In genomic region chr3:14133188-14133800, GRCh38 we compare ENCODE assay signal across 1 cellular context.
A peak's percentile ranks its signal among the peaks of the same experiment; 100 is the strongest.
TF ChIP-seq lines count a peak whose summit lies in the region.

No MANE protein-coding gene starts in this region.

TF ChIP-seq in HepG2, 621 proteins besides CTCF, POLR2A, EP300 and RAD21:
- TF ChIP-seq HOXA5 (CRISPR knock-in tag; IDR thresholded peaks at IDR 0.05) = no peak
- no peak for TF ChIP-seq SUZ12 (IDR thresholded peaks at IDR 0.05; ENCODE audit: low read depth, low read length)
- no peak for TF ChIP-seq SRY (CRISPR knock-in tag; IDR thresholded peaks at IDR 0.05)
- peak; percentile 55; the same call in 1 of the 2 replicates for TF ChIP-seq SP5 (CRISPR knock-in tag; IDR thresholded peaks at IDR 0.05; ENCODE audit: borderline replicate concordance, low read depth)
- no peak for TF ChIP-seq REL (CRISPR knock-in tag; conservative IDR thresholded peaks at IDR 0.05)
- TF ChIP-seq ZNF883 (CRISPR knock-in tag; IDR thresholded peaks at IDR 0.05; ENCODE audit: not compliant biosample characterization) = no peak
- TF ChIP-seq HNRNPL (IDR thresholded peaks at IDR 0.05; ENCODE audit: low read depth, low read length) = peak; percentile 89; the same call in 1 of the 2 replicates
- no peak for TF ChIP-seq LBX2 (CRISPR knock-in tag; IDR thresholded peaks at IDR 0.05; ENCODE audit: borderline replicate concordance)
- TF ChIP-seq IKZF4 (CRISPR knock-in tag; IDR thresholded peaks at IDR 0.05; ENCODE audit: borderline replicate concordance, low read depth, not compliant biosample characterization) = no peak
- no peak for TF ChIP-seq ATF3 (CRISPR knock-in tag; IDR thresholded peaks at IDR 0.05)
- TF ChIP-seq HIC2 (CRISPR knock-in tag; IDR thresholded peaks at IDR 0.05; ENCODE audit: low read depth) = peak; percentile 66; the same call in 1 of the 2 replicates
- TF ChIP-seq ELK4 (CRISPR knock-in tag; IDR thresholded peaks at IDR 0.05; ENCODE audit: borderline replicate concordance) = no peak
- no peak for TF ChIP-seq SP4 (CRISPR knock-in tag; IDR thresholded peaks at IDR 0.05)
- TF ChIP-seq AGO2 (optimal IDR thresholded peaks at IDR 0.05; ENCODE audit: low read depth, low read length) = peak; percentile 43
- TF ChIP-seq ZKSCAN5 (CRISPR knock-in tag; IDR thresholded peaks at IDR 0.05) = no peak
- TF ChIP-seq SMARCE1 (IDR thresholded peaks at IDR 0.05; ENCODE audit: borderline replicate concordance) = no peak
- TF ChIP-seq TEAD3 (CRISPR knock-in tag; optimal IDR thresholded peaks at IDR 0.05; ENCODE audit: borderline replicate concordance) = peak; percentile 59
- peak; percentile 53 for TF ChIP-seq HNF4G (IDR thresholded peaks at IDR 0.05; ENCODE audit: borderline replicate concordance, low read depth, low read length)
- no peak for TF ChIP-seq HNF4G (CRISPR knock-in tag; IDR thresholded peaks at IDR 0.05; ENCODE audit: borderline replicate concordance, low read depth)
- TF ChIP-seq CBFB (CRISPR knock-in tag; IDR thresholded peaks at IDR 0.05) = no peak
- peak; percentile 36; the same call in 1 of the 2 replicates for TF ChIP-seq PATZ1 (CRISPR knock-in tag; IDR thresholded peaks at IDR 0.05)
- TF ChIP-seq SAP130 (CRISPR knock-in tag; IDR thresholded peaks at IDR 0.05; ENCODE audit: low read depth) = peak; percentile 28; the same call in 1 of the 2 replicates
- peak; percentile 57 for TF ChIP-seq HNF4A (CRISPR knock-in tag; IDR thresholded peaks at IDR 0.05)
- peak; percentile 21; the same call in 1 of the 2 replicates for TF ChIP-seq ZNF687 (CRISPR knock-in tag; IDR thresholded peaks at IDR 0.05)
- TF ChIP-seq RBFOX2 (IDR thresholded peaks at IDR 0.05; ENCODE audit: low read depth, low read length) = no peak
- no peak for TF ChIP-seq TMF1 (CRISPR knock-in tag; IDR thresholded peaks at IDR 0.05; ENCODE audit: low read depth)
- no peak for TF ChIP-seq ZSCAN12 (CRISPR knock-in tag; IDR thresholded peaks at IDR 0.05)
TF ChIP-seq in HepG2: peak in this region for 10.
